Comparison of ENCODE assay signal across 2 cellular contexts in genomic region chr11:813037-813436, GRCh38.
TF ChIP-seq lines count a peak whose summit lies in the region.

No MANE protein-coding gene starts in this region.

TF ChIP-seq in GM23338, 12 proteins besides CTCF, POLR2A, EP300 and RAD21:
- TF ChIP-seq NANOG (IDR thresholded peaks at IDR 0.05; ENCODE audit: borderline replicate concordance): no peak
- no peak for TF ChIP-seq POLR2AphosphoS5 (IDR thresholded peaks at IDR 0.05; ENCODE audit: low read depth)
- TF ChIP-seq EZH2 (IDR thresholded peaks at IDR 0.05; ENCODE audit: low read depth, unreplicated experiment): no peak
- TF ChIP-seq ETS1 (IDR thresholded peaks at IDR 0.05): no peak
- TF ChIP-seq JUNB (IDR thresholded peaks at IDR 0.05; ENCODE audit: unreplicated experiment): no peak
- TF ChIP-seq ZNF462 (CRISPR knock-in tag; IDR thresholded peaks at IDR 0.05): no peak
- TF ChIP-seq ZNF114 (CRISPR knock-in tag; IDR thresholded peaks at IDR 0.05): no peak
- TF ChIP-seq CREB1 (CRISPR knock-in tag; IDR thresholded peaks at IDR 0.05; ENCODE audit: low read depth): no peak
- no peak for TF ChIP-seq ZNF331 (CRISPR knock-in tag; IDR thresholded peaks at IDR 0.05; ENCODE audit: low read depth)
- no peak for TF ChIP-seq REST (IDR thresholded peaks at IDR 0.05; ENCODE audit: unreplicated experiment)
- no peak for TF ChIP-seq STAT1 (IDR thresholded peaks at IDR 0.05; ENCODE audit: unreplicated experiment)
- TF ChIP-seq EZH2phosphoT487 (IDR thresholded peaks at IDR 0.05; ENCODE audit: unreplicated experiment): no peak

TF ChIP-seq in WTC11, 78 proteins besides CTCF, POLR2A, EP300 and RAD21:
- TF ChIP-seq SMAD4 (CRISPR knock-in tag; IDR thresholded peaks at IDR 0.05): no peak
- no peak for TF ChIP-seq ELF4 (CRISPR knock-in tag; IDR thresholded peaks at IDR 0.05; ENCODE audit: low read depth)
- TF ChIP-seq FOXJ3 (CRISPR knock-in tag; IDR thresholded peaks at IDR 0.05; ENCODE audit: borderline replicate concordance): no peak
- TF ChIP-seq AR (CRISPR knock-in tag; IDR thresholded peaks at IDR 0.05): no peak
- peak; percentile 9; the same call in 1 of the 2 replicates for TF ChIP-seq PRRX2 (CRISPR knock-in tag; IDR thresholded peaks at IDR 0.05)
- TF ChIP-seq NFE2L1 (CRISPR knock-in tag; IDR thresholded peaks at IDR 0.05): no peak
- no peak for TF ChIP-seq KAT7 (CRISPR knock-in tag; IDR thresholded peaks at IDR 0.05; ENCODE audit: borderline replicate concordance)
- TF ChIP-seq JUN (CRISPR knock-in tag; IDR thresholded peaks at IDR 0.05): no peak
- 0 out of 2 replicates have a peak, but pooled peaks have one; percentile 36 for TF ChIP-seq ZNF425 (CRISPR knock-in tag; conservative IDR thresholded peaks at IDR 0.05)
- TF ChIP-seq HMGXB4 (CRISPR knock-in tag; IDR thresholded peaks at IDR 0.05): no peak
- no peak; the same call in 1 of the 2 replicates for TF ChIP-seq ZNF532 (CRISPR knock-in tag; IDR thresholded peaks at IDR 0.05; ENCODE audit: borderline replicate concordance)
- TF ChIP-seq ZNF416 (CRISPR knock-in tag; IDR thresholded peaks at IDR 0.05): 0 out of 2 replicates have a peak, but pooled peaks have one; percentile 25
- TF ChIP-seq EMX1 (CRISPR knock-in tag; IDR thresholded peaks at IDR 0.05): no peak
- no peak for TF ChIP-seq E2F1 (CRISPR knock-in tag; IDR thresholded peaks at IDR 0.05)
- TF ChIP-seq USF2 (CRISPR knock-in tag; IDR thresholded peaks at IDR 0.05): no peak
- TF ChIP-seq ARID4B (CRISPR knock-in tag; IDR thresholded peaks at IDR 0.05; ENCODE audit: borderline replicate concordance): 0 out of 2 replicates have a peak, but pooled peaks have one; percentile 12
- no peak for TF ChIP-seq ZNF263 (CRISPR knock-in tag; IDR thresholded peaks at IDR 0.05; ENCODE audit: low read depth)
- no peak for TF ChIP-seq CDX4 (CRISPR knock-in tag; IDR thresholded peaks at IDR 0.05; ENCODE audit: borderline replicate concordance)
- peak; percentile 96 for TF ChIP-seq ZNF121 (CRISPR knock-in tag; IDR thresholded peaks at IDR 0.05)
- TF ChIP-seq GTF2I (CRISPR knock-in tag; conservative IDR thresholded peaks at IDR 0.05): no peak
